Comparison of ENCODE assay signal across 20 cellular contexts in the genomic region with DNA sequence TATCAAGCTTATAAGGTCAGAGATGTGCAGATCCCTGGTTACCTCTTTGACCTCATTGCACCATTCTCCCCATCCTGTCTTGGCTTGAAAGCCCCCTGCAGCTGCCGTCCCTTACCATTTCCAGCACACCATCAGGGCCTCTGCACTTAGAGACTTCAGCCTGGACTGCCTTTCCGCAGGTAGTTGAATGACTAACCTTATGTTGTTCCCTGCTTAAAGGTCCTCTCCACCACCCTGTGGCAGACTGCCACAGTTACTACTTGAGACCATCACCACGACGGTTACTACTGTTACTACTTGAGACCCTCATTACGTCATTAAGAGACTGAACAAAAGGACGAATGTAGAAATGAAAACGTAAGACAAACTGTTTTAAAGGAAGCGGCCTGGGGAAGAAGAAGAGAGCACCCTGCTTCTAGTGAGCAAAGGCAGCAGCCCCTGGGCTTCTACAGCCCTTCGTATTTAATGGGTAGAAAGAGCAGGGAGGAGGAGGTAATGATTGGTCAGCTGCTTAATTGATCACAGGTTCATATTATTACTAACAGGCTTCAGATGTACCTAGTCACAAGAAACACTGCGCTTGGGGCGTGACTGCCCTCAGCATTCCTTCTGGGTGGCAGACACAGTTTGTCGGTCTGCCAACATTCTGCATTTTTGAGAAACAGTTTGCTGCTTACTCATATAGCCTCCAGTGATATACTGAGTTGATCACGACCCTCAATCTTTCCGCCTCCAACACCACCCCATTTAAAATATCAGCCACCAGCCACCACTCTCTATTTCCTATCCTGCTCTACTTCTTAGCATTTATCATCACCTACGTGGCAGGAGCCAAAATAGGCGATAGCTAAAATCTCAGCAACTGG.
DNase-seq lines count a peak whose midpoint lies in the region; ATAC-seq, FAIRE-seq and TF ChIP-seq lines count a peak whose summit lies in the region.
"Had no signal": no experiment of that assay in that cellular context is flagged by ENCODE, and none has a peak within 500 bp of the region (broad histone marks: within the 10 kb centered on the region; RNA-seq: fewer than 3 reads in every experiment).

No MANE protein-coding gene starts in this region.

- DNase-seq in A549 (ENCODE audit: low read depth in 1 of 2, low spot score in 1 of 2) (peak in 1 of 2 experiments; percentile 38), HFFc6 (peak; percentile 30), foreskin melanocyte (peak; percentile 48), heart right ventricle (no peak)
- no peak for DNase-seq in activated CD4-positive, alpha-beta T cell treated with anti-CD3 and anti-CD28 coated beads for 36 hours
- DNase-seq: activated CD4-positive, alpha-beta T cell treated with anti-CD3 and anti-CD28 coated beads, Interleukin-2, amount 10 ng/mL, durations not matched to agents 7 days and 5 days; activated gamma-delta T cell treated with Interleukin-2 at 50 U/mL for 16 hours; Karpas-422; left colon; NCI-H1105 treated with DMSO at 0.1 percent for 48 hours; NCI-H524 treated with DMSO at 0.1 percent for 48 hours; stimulated activated naive CD4-positive, alpha-beta T cell; transverse colon had no signal

- CTCF ChIA-PET in A549 (lab: Yijun Ruan, JAX) = interaction anchor here (1.1 kb wide), 1 partner anchor 13 kb away, joined by 3 read pairs; no protein-coding TSS in a partner anchor
- CTCF ChIA-PET in activated CD4-positive, alpha-beta T cell treated with anti-CD3 and anti-CD28 coated beads for 36 hours (lab: Charles Lee) = interaction anchor here (0.6 kb wide), 1 partner anchor 994 kb away, joined by 3 read pairs; no protein-coding TSS in a partner anchor

- no peak for TF ChIP-seq POLR2A in A549 (IDR thresholded peaks at IDR 0.05; ENCODE audit: low read length)

- no peaks in the 10 kb centered on the region for H3K36me3 ChIP-seq in heart right ventricle
- H3K36me3 ChIP-seq: HAP-1, transverse colon had no signal

- WGBS in A549 (ENCODE audit: missing lambda C conversion rate) = 49% methylated on average over 16 of the region's 16 CpGs
- 84 to 86% methylated on average over 16 of the region's 16 CpGs for WGBS in heart right ventricle, 2 donors

- H3K27ac ChIP-seq in A549 = peak overlapping the region in 1 of 2 experiments; percentile 57; a peak in 3 of 6 replicates
- peak overlapping the region; percentile 41 for H3K27ac ChIP-seq in VCaP
- H3K27ac ChIP-seq in heart right ventricle = no peak overlapping the region
- H3K27ac ChIP-seq: transverse colon had no signal

- peak; percentile 54 to 61; a peak in 4 of 6 replicates for ATAC-seq in A549
- no peak for ATAC-seq in GM18502 (IDR thresholded peaks at IDR 0.05; ENCODE audit: poor library complexity, unreplicated experiment)
- no peak for ATAC-seq in heart right ventricle
- ATAC-seq in GM18519 (IDR thresholded peaks at IDR 0.05; ENCODE audit: low FRiP score, unreplicated experiment) = no peak
- ATAC-seq in activated CD4-positive, alpha-beta T cell treated with anti-CD3 and anti-CD28 coated beads for 36 hours = no peak
- ATAC-seq: left colon had no signal

- no peak for TF ChIP-seq EP300 in A549 (IDR thresholded peaks at IDR 0.05)

- peak; percentile 18 for FAIRE-seq in A549 (lab: Jason Lieb, UNC)
- FAIRE-seq: endometrium, frontal cortex had no signal

- no peak for TF ChIP-seq CTCF in A549 (IDR thresholded peaks at IDR 0.05)
- TF ChIP-seq CTCF in HFFc6 (IDR thresholded peaks at IDR 0.05) = no peak
- TF ChIP-seq CTCF in VCaP (conservative IDR thresholded peaks at IDR 0.05) = no peak
- TF ChIP-seq CTCF in heart right ventricle (IDR thresholded peaks at IDR 0.05) = no peak

- H3K4me3 ChIP-seq in A549 (no peak overlapping the region), heart right ventricle (no peak overlapping the region)
- H3K4me3 ChIP-seq: HAP-1, transverse colon had no signal

- H3K36me3 Mint-ChIP-seq in HFFc6 (ENCODE audit: low read depth) = peaks cover 4% of the 10 kb centered on the region; the same call in 1 of the 2 replicates
- H3K36me3 Mint-ChIP-seq in activated CD4-positive, alpha-beta T cell treated with anti-CD3 and anti-CD28 coated beads for 36 hours (ENCODE audit: low read depth) = no peaks in the 10 kb centered on the region
- H3K36me3 Mint-ChIP-seq: mesothelial cell of epicardium had no signal

- intact Hi-C loops in heart right ventricle (cut with DNase I) = no loop called here
- intact Hi-C loops in activated CD4-positive, alpha-beta T cell treated with anti-CD3 and anti-CD28 coated beads for 36 hours (cut with DNase I, micrococcal nuclease) = no loop called here

- H3K27ac Mint-ChIP-seq in HFFc6 = no peak overlapping the region
- no peak overlapping the region for H3K27ac Mint-ChIP-seq in activated CD4-positive, alpha-beta T cell treated with anti-CD3 and anti-CD28 coated beads for 36 hours
- H3K27ac Mint-ChIP-seq: activated CD4-positive, alpha-beta T cell treated with anti-CD3 and anti-CD28 coated beads, Interleukin-2, amount 10 ng/mL, durations not matched to agents 7 days and 5 days; mesothelial cell of epicardium had no signal

- peaks cover 3% of the 10 kb centered on the region; the same call in 1 of the 2 replicates for H3K27me3 Mint-ChIP-seq in HFFc6 (ENCODE audit: insufficient read depth)
- H3K27me3 Mint-ChIP-seq in activated CD4-positive, alpha-beta T cell treated with anti-CD3 and anti-CD28 coated beads for 36 hours = no peaks in the 10 kb centered on the region
- H3K27me3 Mint-ChIP-seq: activated CD4-positive, alpha-beta T cell treated with anti-CD3 and anti-CD28 coated beads, Interleukin-2, amount 10 ng/mL, durations not matched to agents 7 days and 5 days had no signal

- no peak for TF ChIP-seq RAD21 in A549 (conservative IDR thresholded peaks at IDR 0.05 in 1 of 2, IDR thresholded peaks at IDR 0.05 in 1 of 2)

- H3K9me3 ChIP-seq in A549 (no peaks in the 10 kb centered on the region), heart right ventricle (no peaks in the 10 kb centered on the region)
- H3K9me3 ChIP-seq: HAP-1, transverse colon had no signal

- peak overlapping the region; percentile 44 for H3K4me2 ChIP-seq in A549

- H3K4me3 Mint-ChIP-seq in HFFc6 = no peak overlapping the region
- H3K4me3 Mint-ChIP-seq in activated CD4-positive, alpha-beta T cell treated with anti-CD3 and anti-CD28 coated beads for 36 hours = no peak overlapping the region
- H3K4me3 Mint-ChIP-seq: activated CD4-positive, alpha-beta T cell treated with anti-CD3 and anti-CD28 coated beads, Interleukin-2, amount 10 ng/mL, durations not matched to agents 7 days and 5 days; mesothelial cell of epicardium had no signal

- no peaks in the 10 kb centered on the region for H3K27me3 ChIP-seq in heart right ventricle
- H3K27me3 ChIP-seq: transverse colon had no signal

- H3K4me1 ChIP-seq in A549 = peaks cover 11% of the 10 kb centered on the region
- peaks cover 0 to 3% (median 0%) of the 10 kb centered on the region in 9 donors for H3K4me1 ChIP-seq in heart right ventricle
- H3K4me1 ChIP-seq: HAP-1, transverse colon had no signal

- peaks cover 8% of the 10 kb centered on the region for H3K9me3 Mint-ChIP-seq in HFFc6
- no peaks in the 10 kb centered on the region for H3K9me3 Mint-ChIP-seq in activated CD4-positive, alpha-beta T cell treated with anti-CD3 and anti-CD28 coated beads for 36 hours (ENCODE audit: low read depth)
- H3K9me3 Mint-ChIP-seq: activated CD4-positive, alpha-beta T cell treated with anti-CD3 and anti-CD28 coated beads, Interleukin-2, amount 10 ng/mL, durations not matched to agents 7 days and 5 days had no signal

- peaks cover 15% of the 10 kb centered on the region for H3K4me1 Mint-ChIP-seq in HFFc6 (ENCODE audit: low read depth)
- no peaks in the 10 kb centered on the region for H3K4me1 Mint-ChIP-seq in activated CD4-positive, alpha-beta T cell treated with anti-CD3 and anti-CD28 coated beads for 36 hours

- POLR2A ChIA-PET in A549 (lab: Yijun Ruan, JAX) = no interaction called here
- POLR2A ChIA-PET in activated CD4-positive, alpha-beta T cell treated with anti-CD3 and anti-CD28 coated beads for 36 hours (lab: Charles Lee) = no interaction called here

TF ChIP-seq in A549, 52 proteins besides CTCF, POLR2A, EP300 and RAD21 (continues in another document):
- TF ChIP-seq NPAS2 (CRISPR knock-in tag; IDR thresholded peaks at IDR 0.05; ENCODE audit: borderline replicate concordance) = no peak
- no peak for TF ChIP-seq RNF2 (IDR thresholded peaks at IDR 0.05; ENCODE audit: borderline replicate concordance, low read depth)
- no peak for TF ChIP-seq EHF (CRISPR knock-in tag; IDR thresholded peaks at IDR 0.05)
- no peak for TF ChIP-seq HDAC2 (IDR thresholded peaks at IDR 0.05)
- TF ChIP-seq FOSB (CRISPR knock-in tag; IDR thresholded peaks at IDR 0.05) = no peak
- TF ChIP-seq NFE2L2 (conservative IDR thresholded peaks at IDR 0.05; ENCODE audit: low read length) = no peak
- no peak for TF ChIP-seq JUNB (IDR thresholded peaks at IDR 0.05)
- no peak for TF ChIP-seq SREBF2 (IDR thresholded peaks at IDR 0.05)
- no peak for TF ChIP-seq CHD4 (IDR thresholded peaks at IDR 0.05; ENCODE audit: borderline replicate concordance)
- TF ChIP-seq MAFK (IDR thresholded peaks at IDR 0.05; ENCODE audit: partially characterized antibody) = no peak
- TF ChIP-seq, protein P1, sequence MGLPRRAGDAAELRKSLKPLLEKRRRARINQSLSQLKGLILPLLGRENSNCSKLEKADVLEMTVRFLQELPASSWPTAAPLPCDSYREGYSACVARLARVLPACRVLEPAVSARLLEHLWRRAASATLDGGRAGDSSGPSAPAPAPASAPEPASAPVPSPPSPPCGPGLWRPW (IDR thresholded peaks at IDR 0.05) = no peak
- TF ChIP-seq, protein P2, sequence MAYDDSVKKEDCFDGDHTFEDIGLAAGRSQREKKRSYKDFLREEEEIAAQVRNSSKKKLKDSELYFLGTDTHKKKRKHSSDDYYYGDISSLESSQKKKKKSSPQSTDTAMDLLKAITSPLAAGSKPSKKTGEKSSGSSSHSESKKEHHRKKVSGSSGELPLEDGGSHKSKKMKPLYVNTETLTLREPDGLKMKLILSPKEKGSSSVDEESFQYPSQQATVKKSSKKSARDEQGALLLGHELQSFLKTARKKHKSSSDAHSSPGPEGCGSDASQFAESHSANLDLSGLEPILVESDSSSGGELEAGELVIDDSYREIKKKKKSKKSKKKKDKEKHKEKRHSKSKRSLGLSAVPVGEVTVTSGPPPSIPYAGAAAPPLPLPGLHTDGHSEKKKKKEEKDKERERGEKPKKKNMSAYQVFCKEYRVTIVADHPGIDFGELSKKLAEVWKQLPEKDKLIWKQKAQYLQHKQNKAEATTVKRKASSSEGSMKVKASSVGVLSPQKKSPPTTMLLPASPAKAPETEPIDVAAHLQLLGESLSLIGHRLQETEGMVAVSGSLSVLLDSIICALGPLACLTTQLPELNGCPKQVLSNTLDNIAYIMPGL (CRISPR knock-in tag; IDR thresholded peaks at IDR 0.05; ENCODE audit: borderline replicate concordance) = no peak
- TF ChIP-seq, protein P3, sequence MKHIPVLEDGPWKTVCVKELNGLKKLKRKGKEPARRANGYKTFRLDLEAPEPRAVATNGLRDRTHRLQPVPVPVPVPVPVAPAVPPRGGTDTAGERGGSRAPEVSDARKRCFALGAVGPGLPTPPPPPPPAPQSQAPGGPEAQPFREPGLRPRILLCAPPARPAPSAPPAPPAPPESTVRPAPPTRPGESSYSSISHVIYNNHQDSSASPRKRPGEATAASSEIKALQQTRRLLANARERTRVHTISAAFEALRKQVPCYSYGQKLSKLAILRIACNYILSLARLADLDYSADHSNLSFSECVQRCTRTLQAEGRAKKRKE (CRISPR knock-in tag; IDR thresholded peaks at IDR 0.05; ENCODE audit: low read depth) = no peak

Comparison
In these comparisons a context has a peak if more than half of its experiments do, and no peak if none do; other contexts are left out.
1. ATAC-seq: peak in A549 (2 of 2); none in GM18502 (single experiment), heart right ventricle (0 of 8), GM18519 (single experiment) and activated CD4-positive, alpha-beta T cell treated with anti-CD3 and anti-CD28 coated beads for 36 hours (single experiment).
2. DNase-seq: peak in HFFc6 (single experiment) and foreskin melanocyte (single experiment); none in heart right ventricle (0 of 2) and activated CD4-positive, alpha-beta T cell treated with anti-CD3 and anti-CD28 coated beads for 36 hours (single experiment).